In the genomic region with DNA sequence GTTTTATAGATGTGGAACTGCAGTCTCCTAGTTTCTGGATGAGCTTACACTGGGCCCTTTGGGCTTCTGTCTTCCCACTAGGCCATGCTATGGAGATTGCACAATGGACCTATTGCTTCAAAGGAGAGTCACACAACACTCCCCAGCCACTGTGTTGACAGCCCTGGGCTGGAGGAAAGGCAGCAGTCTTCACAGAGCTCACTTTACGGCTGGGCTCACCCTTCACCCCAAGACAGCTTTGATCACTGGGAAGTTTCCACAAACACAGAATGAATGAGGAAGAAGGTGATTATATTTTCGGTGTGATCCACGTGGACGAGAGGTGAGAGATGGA, we compare ENCODE assay signal across 9 cellular contexts.
DNase-seq lines count a peak whose midpoint lies in the region; ATAC-seq and TF ChIP-seq lines count a peak whose summit lies in the region.
"Had no signal": no experiment of that assay in that cellular context is flagged by ENCODE, and none has a peak within 500 bp of the region (broad histone marks: within the 10 kb centered on the region; RNA-seq: fewer than 3 reads in every experiment).

No MANE protein-coding gene starts in this region.

- H2BK15ac ChIP-seq in IMR-90 (ENCODE audit: low read depth, low read length) = no peak overlapping the region

- DNase-seq in CD1c-positive myeloid dendritic cell (ENCODE audit: extremely low spot score) = peak; percentile 7
- DNase-seq in IMR-90 = no peak
- DNase-seq in activated T-cell treated with anti-CD3 and anti-CD28 coated beads, Interleukin-2, amount 50 U/mL, for 72 hours = no peak
- no peak for DNase-seq in left lobe of liver (ENCODE audit: low spot score)
- no peak for DNase-seq in suprapubic skin (ENCODE audit: low spot score in 2 of 2)
- DNase-seq in activated CD8-positive, alpha-beta memory T cell treated with anti-CD3 and anti-CD28 coated beads, Interleukin-2, amount 10 ng/mL, durations not matched to agents 7 days and 5 days = no peak
- DNase-seq: NCI-H187 had no signal

- H2BK120ac ChIP-seq in IMR-90 (ENCODE audit: low read depth, low read length) = no peak overlapping the region

- TF ChIP-seq RAD21 in IMR-90 (IDR thresholded peaks at IDR 0.05; ENCODE audit: low read length) = no peak

- no peaks in the 10 kb centered on the region for H4K20me1 ChIP-seq in IMR-90 (ENCODE audit: insufficient read depth, low read length)

- no peak overlapping the region for H2BK20ac ChIP-seq in IMR-90 (ENCODE audit: low read depth, low read length)

- H3K36me3 Mint-ChIP-seq in activated T-cell treated with anti-CD3 and anti-CD28 coated beads, Interleukin-2, amount 50 U/mL, for 72 hours (ENCODE audit: insufficient read depth in 2 of 2) = peaks cover 0 to 7% of the 10 kb centered on the region in 2 donors
- H3K36me3 Mint-ChIP-seq in activated CD8-positive, alpha-beta memory T cell treated with anti-CD3 and anti-CD28 coated beads, Interleukin-2, amount 10 ng/mL, durations not matched to agents 7 days and 5 days = no peaks in the 10 kb centered on the region

- no TSS peak for BruUV-seq in IMR-90 (replicated peaks; lab: Mats Ljungman, UMichigan)

- peaks cover 2% of the 10 kb centered on the region for H3K27me3 ChIP-seq in IMR-90 (ENCODE audit: control insufficient read depth, insufficient read depth, low read length)
- H3K27me3 ChIP-seq in suprapubic skin = no peaks in the 10 kb centered on the region

- POLR2A ChIA-PET in IMR-90 (lab: Charles Lee; ENCODE audit: unreplicated experiment) = no interaction called here

- CTCF ChIA-PET in IMR-90 (lab: Yijun Ruan, JAX) = no interaction called here
- CTCF ChIA-PET in activated CD8-positive, alpha-beta memory T cell treated with anti-CD3 and anti-CD28 coated beads, Interleukin-2, amount 10 ng/mL, durations not matched to agents 7 days and 5 days (lab: Charles Lee) = interaction anchor here (0.7 to 1.3 kb wide), 2 partner anchors 10 to 159 kb away, joined by 3 read pairs; no protein-coding TSS in a partner anchor

- no peaks in the 10 kb centered on the region for H3K9me3 ChIP-seq in IMR-90 (ENCODE audit: control insufficient read depth, insufficient read depth, low read length)
- H3K9me3 ChIP-seq in suprapubic skin = no peaks in the 10 kb centered on the region

- H3K4me3 Mint-ChIP-seq in activated T-cell treated with anti-CD3 and anti-CD28 coated beads, Interleukin-2, amount 50 U/mL, for 72 hours = peak overlapping the region; percentile 35 to 77
- H3K4me3 Mint-ChIP-seq in activated CD8-positive, alpha-beta memory T cell treated with anti-CD3 and anti-CD28 coated beads, Interleukin-2, amount 10 ng/mL, durations not matched to agents 7 days and 5 days = no peak overlapping the region

- H3K9me1 ChIP-seq in IMR-90 (ENCODE audit: insufficient read depth, low read length) = no peaks in the 10 kb centered on the region

- H3K56ac ChIP-seq in IMR-90 (ENCODE audit: extremely low read depth, insufficient read depth, low read length) = no peak overlapping the region

- H3K36me3 ChIP-seq in IMR-90 (ENCODE audit: control insufficient read depth, insufficient read depth, low read length) = no peaks in the 10 kb centered on the region
- H3K36me3 ChIP-seq in suprapubic skin = no peaks in the 10 kb centered on the region

- dilution Hi-C loops in IMR-90 (cut with HindIII; ENCODE audit: low sequenced_read_pairs, unreplicated experiment) = no loop called here

- no peak overlapping the region for H3K14ac ChIP-seq in IMR-90 (replicated peaks; ENCODE audit: low read depth, low read length)

- no peak overlapping the region for H4K91ac ChIP-seq in IMR-90 (ENCODE audit: insufficient read depth, low read depth, low read length)

- H3K4me1 Mint-ChIP-seq in activated T-cell treated with anti-CD3 and anti-CD28 coated beads, Interleukin-2, amount 50 U/mL, for 72 hours (ENCODE audit: low read depth) = peaks cover 51% of the 10 kb centered on the region
- H3K4me1 Mint-ChIP-seq in activated CD8-positive, alpha-beta memory T cell treated with anti-CD3 and anti-CD28 coated beads, Interleukin-2, amount 10 ng/mL, durations not matched to agents 7 days and 5 days = peaks cover 20% of the 10 kb centered on the region

- no peaks in the 10 kb centered on the region for H3K79me1 ChIP-seq in IMR-90 (ENCODE audit: low read depth in 1 of 2, low read length in 2 of 2)

- no peak overlapping the region for H3K4ac ChIP-seq in IMR-90 (ENCODE audit: low read depth, low read length)

- H3K9ac ChIP-seq in IMR-90 (ENCODE audit: low read depth, low read length) = no peak overlapping the region

- no peak overlapping the region for H2AFZ ChIP-seq in IMR-90 (replicated peaks; ENCODE audit: low read length, poor library complexity)

- no peaks in the 10 kb centered on the region for H3K27me3 Mint-ChIP-seq in activated T-cell treated with anti-CD3 and anti-CD28 coated beads, Interleukin-2, amount 50 U/mL, for 72 hours (ENCODE audit: low read depth)
- no peaks in the 10 kb centered on the region for H3K27me3 Mint-ChIP-seq in activated CD8-positive, alpha-beta memory T cell treated with anti-CD3 and anti-CD28 coated beads, Interleukin-2, amount 10 ng/mL, durations not matched to agents 7 days and 5 days

- no peak overlapping the region for H4K5ac ChIP-seq in IMR-90 (ENCODE audit: low read depth, low read length)

- no peak overlapping the region for H3K4me2 ChIP-seq in IMR-90 (ENCODE audit: low read depth, low read length)

- no peak overlapping the region for H4K8ac ChIP-seq in IMR-90 (ENCODE audit: low read depth in 2 of 2, low read length in 2 of 2)

- H3K23ac ChIP-seq in IMR-90 (ENCODE audit: low read depth, low read length) = no peak overlapping the region

- no peak overlapping the region for H2BK5ac ChIP-seq in IMR-90 (ENCODE audit: low read depth, low read length, poor library complexity, severe bottlenecking)

- H3K4me3 ChIP-seq in IMR-90 (ENCODE audit: insufficient read depth, low read depth, low read length) = no peak overlapping the region
- H3K4me3 ChIP-seq in suprapubic skin = no peak overlapping the region

- intact Hi-C loops in IMR-90 (cut with micrococcal nuclease) = no loop called here

- H3K9me3 Mint-ChIP-seq in activated T-cell treated with anti-CD3 and anti-CD28 coated beads, Interleukin-2, amount 50 U/mL, for 72 hours = no peaks in the 10 kb centered on the region
- no peaks in the 10 kb centered on the region for H3K9me3 Mint-ChIP-seq in activated CD8-positive, alpha-beta memory T cell treated with anti-CD3 and anti-CD28 coated beads, Interleukin-2, amount 10 ng/mL, durations not matched to agents 7 days and 5 days (ENCODE audit: low read depth)

- no peak overlapping the region for H3K27ac ChIP-seq in IMR-90 (ENCODE audit: insufficient read depth, low read length)
- no peak overlapping the region for H3K27ac ChIP-seq in suprapubic skin

- H3K27ac Mint-ChIP-seq in activated T-cell treated with anti-CD3 and anti-CD28 coated beads, Interleukin-2, amount 50 U/mL, for 72 hours = peak overlapping the region; percentile 33
- H3K27ac Mint-ChIP-seq in activated CD8-positive, alpha-beta memory T cell treated with anti-CD3 and anti-CD28 coated beads, Interleukin-2, amount 10 ng/mL, durations not matched to agents 7 days and 5 days = no peak overlapping the region

- no peak for TF ChIP-seq CTCF in IMR-90 (conservative IDR thresholded peaks at IDR 0.05; ENCODE audit: low read depth, low read length)
- TF ChIP-seq CTCF in suprapubic skin (IDR thresholded peaks at IDR 0.05) = no peak

- ATAC-seq in IMR-90 (ENCODE audit: low read depth) (no peak), left lobe of liver (peak; percentile 32), GM18502 (IDR thresholded peaks at IDR 0.05; ENCODE audit: poor library complexity, unreplicated experiment) (no peak), HG02840 (IDR thresholded peaks at IDR 0.05; ENCODE audit: low FRiP score, unreplicated experiment) (no peak)
- ATAC-seq in activated T-cell treated with anti-CD3 and anti-CD28 coated beads, Interleukin-2, amount 50 U/mL, for 72 hours (replicated peaks in 1 of 2) = peak; percentile 51 to 58
- no peak for ATAC-seq in activated CD8-positive, alpha-beta memory T cell treated with anti-CD3 and anti-CD28 coated beads, Interleukin-2, amount 10 ng/mL, durations not matched to agents 7 days and 5 days

- in situ Hi-C loops in IMR-90 (cut with MboI; ENCODE audit: low sequenced_read_pairs) = no loop called here

- no peak for TF ChIP-seq EP300 in suprapubic skin (IDR thresholded peaks at IDR 0.05)

- TF ChIP-seq POLR2A in IMR-90 (IDR thresholded peaks at IDR 0.05; ENCODE audit: low read depth, low read length) (no peak), suprapubic skin (IDR thresholded peaks at IDR 0.05) (no peak)

- H2AK9ac ChIP-seq in IMR-90 (replicated peaks; ENCODE audit: low read depth, low read length, poor library complexity) = no peak overlapping the region

- H3K4me1 ChIP-seq in IMR-90 (ENCODE audit: control insufficient read depth, insufficient read depth, low read length) = no peaks in the 10 kb centered on the region
- no peaks in the 10 kb centered on the region for H3K4me1 ChIP-seq in suprapubic skin

- no peak overlapping the region for H3K18ac ChIP-seq in IMR-90 (ENCODE audit: low read depth, low read length)

- H2AK5ac ChIP-seq in IMR-90 (ENCODE audit: low read depth, low read length) = no peak overlapping the region

- WGBS in IMR-90 (ENCODE audit: extremely low coverage in 2 of 2, insufficient read length in 1 of 2), 2 experiments = no CpG with 5 or more reads among the region's 4 CpGs
- 86% methylated on average over 4 of the region's 4 CpGs for WGBS in suprapubic skin

TF ChIP-seq in IMR-90, 13 proteins besides CTCF, POLR2A, EP300 and RAD21:
- peak; percentile 45 for TF ChIP-seq CEBPB (IDR thresholded peaks at IDR 0.05; ENCODE audit: low read depth, low read length)
- no peak for TF ChIP-seq MXI1 (IDR thresholded peaks at IDR 0.05; ENCODE audit: borderline replicate concordance, low read depth, low read length)
- TF ChIP-seq, protein P1, sequence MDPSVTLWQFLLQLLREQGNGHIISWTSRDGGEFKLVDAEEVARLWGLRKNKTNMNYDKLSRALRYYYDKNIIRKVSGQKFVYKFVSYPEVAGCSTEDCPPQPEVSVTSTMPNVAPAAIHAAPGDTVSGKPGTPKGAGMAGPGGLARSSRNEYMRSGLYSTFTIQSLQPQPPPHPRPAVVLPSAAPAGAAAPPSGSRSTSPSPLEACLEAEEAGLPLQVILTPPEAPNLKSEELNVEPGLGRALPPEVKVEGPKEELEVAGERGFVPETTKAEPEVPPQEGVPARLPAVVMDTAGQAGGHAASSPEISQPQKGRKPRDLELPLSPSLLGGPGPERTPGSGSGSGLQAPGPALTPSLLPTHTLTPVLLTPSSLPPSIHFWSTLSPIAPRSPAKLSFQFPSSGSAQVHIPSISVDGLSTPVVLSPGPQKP (IDR thresholded peaks at IDR 0.05; ENCODE audit: borderline replicate concordance, low read depth, low read length) = no peak
TF ChIP-seq in IMR-90: peak in this region for 1.

Comparison
In these comparisons a context has a peak if more than half of its experiments do, and no peak if none do; other contexts are left out.
1. ATAC-seq: peak in activated T-cell treated with anti-CD3 and anti-CD28 coated beads, Interleukin-2, amount 50 U/mL, for 72 hours (2 of 2) and left lobe of liver (single experiment); none in IMR-90 (single experiment), GM18502 (single experiment), HG02840 (single experiment) and activated CD8-positive, alpha-beta memory T cell treated with anti-CD3 and anti-CD28 coated beads, Interleukin-2, amount 10 ng/mL, durations not matched to agents 7 days and 5 days (single experiment).